In the genomic region with DNA sequence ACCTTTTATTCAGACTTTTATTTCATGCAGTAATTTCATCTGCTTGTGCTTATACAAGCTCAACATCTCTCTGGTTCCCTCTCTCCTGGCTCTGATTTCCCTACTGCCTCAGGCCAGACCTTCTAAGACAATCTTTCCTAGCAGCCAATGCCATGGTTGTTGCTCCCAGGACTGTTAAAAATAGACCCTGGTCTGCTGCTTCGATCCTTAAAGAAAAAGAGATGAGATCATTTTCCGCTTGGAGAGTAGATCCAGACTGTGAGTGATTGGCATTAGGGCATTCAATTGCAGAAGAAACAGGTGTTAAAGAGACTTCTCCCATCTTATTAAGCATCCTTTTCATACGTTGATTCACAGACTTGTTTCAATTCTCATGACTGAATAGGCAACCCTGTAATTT, we compare ENCODE assay signal across 33 cellular contexts.
A peak's percentile ranks its signal among the peaks of the same experiment; 100 is the strongest.
DNase-seq lines count a peak whose midpoint lies in the region; ATAC-seq, FAIRE-seq and TF ChIP-seq lines count a peak whose summit lies in the region.
"Had no signal": no experiment of that assay in that cellular context is flagged by ENCODE, and none has a peak within 500 bp of the region (broad histone marks: within the 10 kb centered on the region; RNA-seq: fewer than 3 reads in every experiment).

No MANE protein-coding gene starts in this region.

- H3K27me3 Mint-ChIP-seq in activated CD4-positive, alpha-beta T cell treated with anti-CD3 and anti-CD28 coated beads, Interleukin-2, amount 10 ng/mL, durations not matched to agents 24 days and 14 days = peaks cover 15% of the 10 kb centered on the region
- H3K27me3 Mint-ChIP-seq: activated CD4-positive, alpha-beta memory T cell treated with anti-CD3 and anti-CD28 coated beads, Interleukin-2, amount 10 ng/mL, durations not matched to agents 7 days and 5 days; B cell had no signal

- no peak overlapping the region for H3K4me3 ChIP-seq in A549
- no peak overlapping the region for H3K4me3 ChIP-seq in ascending aorta
- no peak overlapping the region for H3K4me3 ChIP-seq in keratinocyte (ENCODE audit: control insufficient read depth in 2 of 3, extremely low read depth in 1 of 3, insufficient read depth in 2 of 3, low read depth in 1 of 3, low read length in 3 of 3)
- no peak overlapping the region for H3K4me3 ChIP-seq in mesenchymal stem cell (ENCODE audit: insufficient read depth in 1 of 2, low read depth in 1 of 2, low read length in 2 of 2)
- H3K4me3 ChIP-seq: lung, neural progenitor cell, SK-N-MC, testis had no signal

- DNase-seq in A549 (ENCODE audit: low read depth in 1 of 2, low spot score in 1 of 2) = no peak
- no peak for DNase-seq in HTR-8/SVneo (ENCODE audit: insufficient read length, low spot score)
- no peak for DNase-seq in ascending aorta (ENCODE audit: low spot score in 2 of 2)
- no peak for DNase-seq in keratinocyte (ENCODE audit: low read depth, low spot score)
- DNase-seq in activated CD4-positive, alpha-beta T cell treated with anti-CD3 and anti-CD28 coated beads, Interleukin-2, amount 10 ng/mL, durations not matched to agents 24 days and 14 days = no peak
- DNase-seq in H4 (ENCODE audit: low spot score) = no peak
- no peak for DNase-seq in mesenchymal stem cell
- DNase-seq: activated CD4-positive, alpha-beta memory T cell treated with anti-CD3 and anti-CD28 coated beads, Interleukin-2, amount 10 ng/mL, durations not matched to agents 7 days and 5 days; activated CD4-positive, CD25-positive, alpha-beta regulatory T cell treated with anti-CD3 and anti-CD28 coated beads, Interleukin-2, amount 50 U/mL, for 72 hours; anterior cingulate cortex; cerebellar nuclear complex; DMS79; erythroblast; GF-D8; H9; NCI-H1105; NCI-H2029; NCI-H345; NCI-H748 treated with DMSO at 0.1 percent for 48 hours; right cardiac atrium; RPMI8226; stimulated activated CD4-positive, alpha-beta T cell treated with anti-CD3 and anti-CD28 coated beads, Interleukin-12 subunit alpha, Interleukin-12 subunit beta, amount 100 ng/mL, for 4 hours; stimulated activated naive CD8-positive, alpha-beta T cell treated with anti-CD3 and anti-CD28 coated beads, Interleukin-15, Interleukin-2, amounts not matched to agents 100 U/mL and 50 U/mL, for 24 hours; testis had no signal

- TF ChIP-seq POLR2A in A549 (IDR thresholded peaks at IDR 0.05; ENCODE audit: low read length) = no peak

- TF ChIP-seq EP300 in A549 (IDR thresholded peaks at IDR 0.05) = no peak

- H3K4ac ChIP-seq in mesenchymal stem cell (ENCODE audit: low read depth in 1 of 2, low read length in 2 of 2) = no peak overlapping the region

- H3K27me3 ChIP-seq in ascending aorta (no peaks in the 10 kb centered on the region), keratinocyte (ENCODE audit: control insufficient read depth, extremely low read depth, insufficient read depth, low read length) (no peaks in the 10 kb centered on the region), mesenchymal stem cell (ENCODE audit: control insufficient read depth in 1 of 2, insufficient read depth in 1 of 2, low read length in 2 of 2) (no peaks in the 10 kb centered on the region)
- H3K27me3 ChIP-seq: neural progenitor cell, testis had no signal

- H3K14ac ChIP-seq in mesenchymal stem cell (ENCODE audit: low read length in 2 of 2) = no peak overlapping the region

- H3K4me2 ChIP-seq in A549 (no peak overlapping the region), keratinocyte (ENCODE audit: control insufficient read depth, extremely low read depth, insufficient read depth, low read depth, low read length) (peak overlapping the region; percentile 11), mesenchymal stem cell (ENCODE audit: low read length, poor library complexity, severe bottlenecking) (no peak overlapping the region)
- H3K4me2 ChIP-seq: neural progenitor cell had no signal

- H3K36me3 Mint-ChIP-seq in activated CD4-positive, alpha-beta T cell treated with anti-CD3 and anti-CD28 coated beads, Interleukin-2, amount 10 ng/mL, durations not matched to agents 24 days and 14 days (ENCODE audit: low read depth) = no peaks in the 10 kb centered on the region
- H3K36me3 Mint-ChIP-seq: activated naive CD4-positive, alpha-beta T cell treated with anti-CD3 and anti-CD28 coated beads, Interleukin-2, amount 50 U/mL, for 72 hours; neural progenitor cell had no signal

- no peak for TF ChIP-seq CTCF in A549 (IDR thresholded peaks at IDR 0.05)
- no peak for TF ChIP-seq CTCF in ascending aorta (IDR thresholded peaks at IDR 0.05)
- TF ChIP-seq CTCF in keratinocyte (optimal IDR thresholded peaks at IDR 0.05 in 1 of 3, IDR thresholded peaks at IDR 0.05 in 1 of 3, conservative IDR thresholded peaks at IDR 0.05 in 1 of 3; ENCODE audit: extremely low read depth in 1 of 3, insufficient read depth in 2 of 3, low read length in 3 of 3) = no peak

- H4K20me1 ChIP-seq in keratinocyte (ENCODE audit: control insufficient read depth, extremely low read depth, insufficient read depth, low read length) = no peaks in the 10 kb centered on the region

- no peak overlapping the region for H2AFZ ChIP-seq in keratinocyte (ENCODE audit: control insufficient read depth, low read length)
- no peak overlapping the region for H2AFZ ChIP-seq in mesenchymal stem cell (ENCODE audit: low read depth, low read length)
- H2AFZ ChIP-seq: neural progenitor cell had no signal

- intact Hi-C loops in ascending aorta (cut with DNase I) = no loop called here
- intact Hi-C loops in activated CD4-positive, alpha-beta T cell treated with anti-CD3 and anti-CD28 coated beads, Interleukin-2, amount 10 ng/mL, durations not matched to agents 24 days and 14 days (cut with micrococcal nuclease) = loop anchor here (5.0 kb wide), 1 partner anchor 131 kb away; no protein-coding TSS in a partner anchor

- H3K9me3 ChIP-seq in A549 = no peaks in the 10 kb centered on the region
- H3K9me3 ChIP-seq in ascending aorta = no peaks in the 10 kb centered on the region
- no peaks in the 10 kb centered on the region for H3K9me3 ChIP-seq in keratinocyte (ENCODE audit: control insufficient read depth, low read depth, low read length)
- H3K9me3 ChIP-seq in mesenchymal stem cell (ENCODE audit: control insufficient read depth, low read length) = no peaks in the 10 kb centered on the region
- H3K9me3 ChIP-seq: testis had no signal

- no peak overlapping the region for H2AK5ac ChIP-seq in mesenchymal stem cell (ENCODE audit: low read length, severe bottlenecking)

- H3K4me1 ChIP-seq in A549 (peaks cover 1% of the 10 kb centered on the region; the same call in 1 of the 3 replicates), ascending aorta (peaks cover 0 to 11% of the 10 kb centered on the region in 2 donors), keratinocyte (ENCODE audit: control insufficient read depth, extremely low read depth, insufficient read depth, low read length) (peaks cover 24% of the 10 kb centered on the region), mesenchymal stem cell (ENCODE audit: control insufficient read depth, insufficient read depth, low read depth, low read length) (no peaks in the 10 kb centered on the region)
- H3K4me1 ChIP-seq: neural progenitor cell, testis had no signal

- CTCF ChIA-PET in A549 (lab: Yijun Ruan, JAX) = interaction anchor here (1.4 to 4.0 kb wide), 2 partner anchors 11 to 129 kb away, joined by 3 to 17 read pairs; no protein-coding TSS in a partner anchor

- H2BK120ac ChIP-seq in mesenchymal stem cell (ENCODE audit: low read depth, low read length) = no peak overlapping the region

- TF ChIP-seq RAD21 in A549 (conservative IDR thresholded peaks at IDR 0.05 in 1 of 2, IDR thresholded peaks at IDR 0.05 in 1 of 2) = no peak

- no peaks in the 10 kb centered on the region for H3K9me3 Mint-ChIP-seq in activated CD4-positive, alpha-beta T cell treated with anti-CD3 and anti-CD28 coated beads, Interleukin-2, amount 10 ng/mL, durations not matched to agents 24 days and 14 days
- H3K9me3 Mint-ChIP-seq: activated CD4-positive, alpha-beta memory T cell treated with anti-CD3 and anti-CD28 coated beads, Interleukin-2, amount 10 ng/mL, durations not matched to agents 7 days and 5 days; activated naive CD4-positive, alpha-beta T cell treated with anti-CD3 and anti-CD28 coated beads, Interleukin-2, amount 50 U/mL, for 72 hours; activated T-helper 2 cell treated with anti-CD3 and anti-CD28 coated beads, Interferon-gamma antibody, Interleukin-2, Interleukin-4, amounts not matched to agents 10 μg/mL and 5 μg/mL and 100 μg/mL, durations not matched to agents 14 hours and 24 hours and 36 hours; H9; neural progenitor cell; T-helper 1 cell treated with Interleukin-12 subunit alpha and Interleukin-12 subunit beta and Interleukin-4 antibody, amounts not matched to agents 30 μg/mL and 1 μg/mL, for 36 hours had no signal

- no peaks in the 10 kb centered on the region for H3K9me1 ChIP-seq in keratinocyte (ENCODE audit: control insufficient read depth, extremely low read depth, insufficient read depth, low read length)

- H3K23ac ChIP-seq in mesenchymal stem cell (ENCODE audit: low read length in 2 of 2) = no peak overlapping the region

- FAIRE-seq in A549 (lab: Jason Lieb, UNC) (peak; percentile 54), HTR-8/SVneo (lab: Jason Lieb, UNC) (peak; percentile 16), keratinocyte (lab: Jason Lieb, UNC) (peak; percentile 58)
- FAIRE-seq: GM19239 had no signal

- H4K8ac ChIP-seq in mesenchymal stem cell (ENCODE audit: low read length) = no peak overlapping the region

- H3K4me1 Mint-ChIP-seq in activated CD4-positive, alpha-beta T cell treated with anti-CD3 and anti-CD28 coated beads, Interleukin-2, amount 10 ng/mL, durations not matched to agents 24 days and 14 days = peaks cover 8% of the 10 kb centered on the region
- H3K4me1 Mint-ChIP-seq: neural progenitor cell had no signal

- H3K79me2 ChIP-seq in keratinocyte (ENCODE audit: control insufficient read depth, insufficient read depth, low read length) = no peaks in the 10 kb centered on the region

- H3K18ac ChIP-seq in mesenchymal stem cell (ENCODE audit: low read depth in 1 of 2, low read length in 2 of 2) = no peak overlapping the region

- POLR2A ChIA-PET in A549 (lab: Yijun Ruan, JAX) = no interaction called here

- no peak overlapping the region for H3K4me3 Mint-ChIP-seq in activated CD4-positive, alpha-beta T cell treated with anti-CD3 and anti-CD28 coated beads, Interleukin-2, amount 10 ng/mL, durations not matched to agents 24 days and 14 days
- H3K4me3 Mint-ChIP-seq: activated CD4-positive, alpha-beta memory T cell treated with anti-CD3 and anti-CD28 coated beads, Interleukin-2, amount 10 ng/mL, durations not matched to agents 7 days and 5 days; B cell; H9; neural progenitor cell; T-helper 1 cell treated with Interleukin-12 subunit alpha and Interleukin-12 subunit beta and Interleukin-4 antibody, amounts not matched to agents 30 μg/mL and 1 μg/mL, for 36 hours had no signal

- H3K79me1 ChIP-seq in mesenchymal stem cell (replicated peaks; ENCODE audit: low read length, poor library complexity, severe bottlenecking) = peaks cover 7% of the 10 kb centered on the region

- H3K36me3 ChIP-seq in ascending aorta = no peaks in the 10 kb centered on the region
- no peaks in the 10 kb centered on the region for H3K36me3 ChIP-seq in keratinocyte (ENCODE audit: control insufficient read depth in 2 of 2, extremely low read depth in 1 of 2, insufficient read depth in 2 of 2, low read length in 2 of 2)
- H3K36me3 ChIP-seq in mesenchymal stem cell (ENCODE audit: control insufficient read depth in 1 of 2, insufficient read depth in 2 of 2, low read depth in 1 of 2, low read length in 2 of 2) = peaks cover 0 to 2% of the 10 kb centered on the region in 2 experiments
- H3K36me3 ChIP-seq: neural progenitor cell had no signal

- no peak overlapping the region for H2BK12ac ChIP-seq in mesenchymal stem cell (ENCODE audit: low read length in 2 of 2)

- no peak overlapping the region for H2BK15ac ChIP-seq in mesenchymal stem cell (ENCODE audit: low read depth, poor library complexity, severe bottlenecking)

- ATAC-seq in A549 = no peak
- ATAC-seq in HG03460 (IDR thresholded peaks at IDR 0.05; ENCODE audit: unreplicated experiment) = no peak
- ATAC-seq: activated naive CD4-positive, alpha-beta T cell treated with anti-CD3 and anti-CD28 coated beads, Interleukin-2, amount 50 U/mL, for 72 hours; right cardiac atrium; stimulated activated naive CD8-positive, alpha-beta T cell treated with anti-CD3 and anti-CD28 coated beads, Interleukin-15, Interleukin-2, amounts not matched to agents 100 U/mL and 50 U/mL, for 24 hours had no signal

- H3K27ac Mint-ChIP-seq in activated CD4-positive, alpha-beta T cell treated with anti-CD3 and anti-CD28 coated beads, Interleukin-2, amount 10 ng/mL, durations not matched to agents 24 days and 14 days = no peak overlapping the region
- H3K27ac Mint-ChIP-seq: activated CD4-positive, alpha-beta memory T cell treated with anti-CD3 and anti-CD28 coated beads, Interleukin-2, amount 10 ng/mL, durations not matched to agents 7 days and 5 days; activated naive CD4-positive, alpha-beta T cell treated with anti-CD3 and anti-CD28 coated beads, Interleukin-2, amount 50 U/mL, for 72 hours; activated T-helper 2 cell treated with anti-CD3 and anti-CD28 coated beads, Interferon-gamma antibody, Interleukin-2, Interleukin-4, amounts not matched to agents 10 μg/mL and 5 μg/mL and 100 μg/mL, durations not matched to agents 14 hours and 24 hours and 36 hours; B cell; neural progenitor cell; T-helper 1 cell treated with Interleukin-12 subunit alpha and Interleukin-12 subunit beta and Interleukin-4 antibody, amounts not matched to agents 30 μg/mL and 1 μg/mL, for 36 hours had no signal

- dilution Hi-C loops in keratinocyte (cut with MboI; ENCODE audit: extremely low pct_ligation_motif_present, low sequenced_read_pairs) = no loop called here

- no peak overlapping the region for H4K91ac ChIP-seq in mesenchymal stem cell (ENCODE audit: low read length)

- no peak overlapping the region for H3K9ac ChIP-seq in keratinocyte (ENCODE audit: control insufficient read depth, extremely low read depth, insufficient read depth, low read length)
- H3K9ac ChIP-seq in mesenchymal stem cell (ENCODE audit: low read length) = no peak overlapping the region
- H3K9ac ChIP-seq: neural progenitor cell had no signal

- no peak overlapping the region for H2BK5ac ChIP-seq in mesenchymal stem cell (ENCODE audit: low read depth, low read length, poor library complexity, severe bottlenecking)

- 81% methylated on average over 3 of the region's 3 CpGs for WGBS in A549 (ENCODE audit: missing lambda C conversion rate)
- 60% methylated on average over 3 of the region's 3 CpGs for WGBS in mesenchymal stem cell

- H3K27ac ChIP-seq in A549 = peak overlapping the region in 1 of 2 experiments; percentile 52; a peak in 3 of 6 replicates
- peak overlapping the region; percentile 60 to 77 for H3K27ac ChIP-seq in ascending aorta
- H3K27ac ChIP-seq in keratinocyte (ENCODE audit: control insufficient read depth, insufficient read depth, low read length) = no peak overlapping the region
- H3K27ac ChIP-seq in mesenchymal stem cell (ENCODE audit: low read length, poor library complexity, severe bottlenecking) = no peak overlapping the region
- H3K27ac ChIP-seq: neural progenitor cell, SK-N-MC, testis had no signal

Comparison
In these comparisons a context has a peak if more than half of its experiments do, and no peak if none do; other contexts are left out.
1. H3K27ac ChIP-seq: peak in ascending aorta (2 of 2); none in keratinocyte (single experiment) and mesenchymal stem cell (single experiment).